In genomic region chr6:159989882-159990480, GRCh38 we compare ENCODE assay signal across 9 cellular contexts. TPM values are rescaled to one million over a fixed set of nuclear protein-coding genes. Genes with fewer than 3 reads are reported as not detected.
DNase-seq lines count a peak whose midpoint lies in the region; ATAC-seq lines count a peak whose summit lies in the region.
"Had no signal": no experiment of that assay in that cellular context is flagged by ENCODE, and none has a peak within 500 bp of the region (broad histone marks: within the 10 kb centered on the region; RNA-seq: fewer than 3 reads in every experiment).

No MANE protein-coding gene starts in this region.

- peaks cover 15% of the 10 kb centered on the region for H3K4me1 ChIP-seq in CD4-positive, CD25-positive, alpha-beta regulatory T cell (ENCODE audit: control insufficient read depth, insufficient read depth, low read length, poor library complexity, severe bottlenecking)
- no peaks in the 10 kb centered on the region for H3K4me1 ChIP-seq in Karpas-422 (ENCODE audit: low read length)

- H3K4me2 ChIP-seq in Karpas-422 (ENCODE audit: low read depth, low read length, poor library complexity, severe bottlenecking): no peak overlapping the region

- H3K36me3 Mint-ChIP-seq in CD4-positive, CD25-positive, alpha-beta regulatory T cell: peaks cover 40% of the 10 kb centered on the region
- H3K36me3 Mint-ChIP-seq in effector memory CD8-positive, alpha-beta T cell (ENCODE audit: insufficient read depth): peaks cover 19% of the 10 kb centered on the region

- peaks cover 35% of the 10 kb centered on the region for H4K20me1 ChIP-seq in Karpas-422 (ENCODE audit: insufficient read depth, low read depth, low read length)

- H3K4me1 Mint-ChIP-seq in CD4-positive, CD25-positive, alpha-beta regulatory T cell: peaks cover 32 to 89% (median 70%) of the 10 kb centered on the region in 4 donors
- peaks cover 53 to 78% of the 10 kb centered on the region in 2 donors for H3K4me1 Mint-ChIP-seq in effector memory CD8-positive, alpha-beta T cell (ENCODE audit: low read depth in 2 of 2)

- H3K4me3 Mint-ChIP-seq in CD4-positive, CD25-positive, alpha-beta regulatory T cell: peak overlapping the region in 3 of 4 donors; percentile 17 to 39 (median 31)
- peak overlapping the region; percentile 27 to 30 for H3K4me3 Mint-ChIP-seq in effector memory CD8-positive, alpha-beta T cell

- H3K9ac ChIP-seq in Karpas-422 (ENCODE audit: low read length): no peak overlapping the region

- peaks cover 22% of the 10 kb centered on the region for H3K36me3 ChIP-seq in CD4-positive, CD25-positive, alpha-beta regulatory T cell (ENCODE audit: control insufficient read depth, insufficient read depth, low read length)
- H3K36me3 ChIP-seq in Karpas-422 (ENCODE audit: insufficient read depth, low read length): no peaks in the 10 kb centered on the region
- H3K36me3 ChIP-seq: uterus had no signal

- H3K27ac ChIP-seq in CD4-positive, CD25-positive, alpha-beta regulatory T cell (ENCODE audit: insufficient read depth, low read length, poor library complexity, severe bottlenecking): no peak overlapping the region
- H3K27ac ChIP-seq in Karpas-422 (ENCODE audit: low read length): no peak overlapping the region

- no peak overlapping the region for H3K4me3 ChIP-seq in CD4-positive, CD25-positive, alpha-beta regulatory T cell (ENCODE audit: low read depth, low read length)
- H3K4me3 ChIP-seq in Karpas-422 (ENCODE audit: low read length): no peak overlapping the region
- H3K4me3 ChIP-seq: uterus had no signal

- H3K9me3 ChIP-seq in CD4-positive, CD25-positive, alpha-beta regulatory T cell (ENCODE audit: control insufficient read depth in 2 of 2, low read length in 2 of 2): no peaks in the 10 kb centered on the region
- H3K9me3 ChIP-seq in Karpas-422 (ENCODE audit: low read length): no peaks in the 10 kb centered on the region

- peak overlapping the region in 1 of 3 donors; percentile 47 for H3K27ac Mint-ChIP-seq in CD4-positive, CD25-positive, alpha-beta regulatory T cell
- H3K27ac Mint-ChIP-seq in effector memory CD8-positive, alpha-beta T cell: peak overlapping the region; percentile 44 to 69

- no peaks in the 10 kb centered on the region for H3K27me3 ChIP-seq in CD4-positive, CD25-positive, alpha-beta regulatory T cell (ENCODE audit: control insufficient read depth, insufficient read depth, low read length)
- H3K27me3 ChIP-seq in Karpas-422 (ENCODE audit: low read length): no peaks in the 10 kb centered on the region
- H3K27me3 ChIP-seq: uterus had no signal

- no peaks in the 10 kb centered on the region for H3K9me2 ChIP-seq in Karpas-422 (replicated peaks; ENCODE audit: insufficient read depth, low read length)

- DNase-seq in CD4-positive, CD25-positive, alpha-beta regulatory T cell: peak in 1 of 3 donors; percentile 29
- no peak for DNase-seq in effector memory CD8-positive, alpha-beta T cell
- DNase-seq in NCI-H1092 treated with DMSO at 0.1 percent for 48 hours (lab: John Stamatoyannopoulos, UW): no peak
- no peak for DNase-seq in Karpas-422
- DNase-seq in mucosa of gallbladder (ENCODE audit: low spot score): no peak
- no peak for DNase-seq in NCI-H748 (lab: John Stamatoyannopoulos, UW; ENCODE audit: unreplicated experiment)
- DNase-seq: uterus had no signal

- no peaks in the 10 kb centered on the region for H3K27me3 Mint-ChIP-seq in CD4-positive, CD25-positive, alpha-beta regulatory T cell
- H3K27me3 Mint-ChIP-seq in effector memory CD8-positive, alpha-beta T cell: no peaks in the 10 kb centered on the region

- H3K79me2 ChIP-seq in Karpas-422 (ENCODE audit: low read length): no peaks in the 10 kb centered on the region

- H3K9me3 Mint-ChIP-seq in CD4-positive, CD25-positive, alpha-beta regulatory T cell: peaks cover 0 to 10% (median 2%) of the 10 kb centered on the region in 7 donors
- no peaks in the 10 kb centered on the region for H3K9me3 Mint-ChIP-seq in effector memory CD8-positive, alpha-beta T cell

- peak in 1 of 2 donors; percentile 40 for ATAC-seq in CD4-positive, CD25-positive, alpha-beta regulatory T cell (ENCODE audit: low read depth in 2 of 2)
- ATAC-seq in GM21423 (IDR thresholded peaks at IDR 0.05; ENCODE audit: unreplicated experiment) (peak; percentile 80), HG03565 (IDR thresholded peaks at IDR 0.05; ENCODE audit: unreplicated experiment) (peak; percentile 79)
- ATAC-seq in effector memory CD8-positive, alpha-beta T cell (replicated peaks): peak; percentile 45

- no peak overlapping the region for H2AFZ ChIP-seq in Karpas-422 (ENCODE audit: low read length)

RNA-seq across cellular contexts. Expression of gene IGF2R, which starts 21.1 kb away (rescaled TPM):
- 71.2 TPM for total RNA-seq in CD4-positive, CD25-positive, alpha-beta regulatory T cell
- 10 to 100 TPM in 2 of 4 donors, 1 to 10 TPM in 2; 8.8 to 13.4 (median 9.8) TPM for polyA plus RNA-seq in CD4-positive, CD25-positive, alpha-beta regulatory T cell
- 9.6 and 10.5 TPM in 2 replicates for total RNA-seq in Karpas-422 (2014; rRNA removed; shearing (Covaris generic); ENCODE audit: low replicate concordance)
- 98.5 TPM for total RNA-seq in mucosa of gallbladder
